ENCODE assay signal across 17 cellular contexts in genomic region chr6:51578362-51578761, GRCh38.
A peak's percentile ranks its signal among the peaks of the same experiment; 100 is the strongest.
DNase-seq lines count a peak whose midpoint lies in the region; ATAC-seq and TF ChIP-seq lines count a peak whose summit lies in the region.
"Had no signal": no experiment of that assay in that cellular context is flagged by ENCODE, and none has a peak within 500 bp of the region (broad histone marks: within the 10 kb centered on the region; RNA-seq: fewer than 3 reads in every experiment).

No MANE protein-coding gene starts in this region.

- ATAC-seq in SK-N-SH treated with all-trans-retinoic acid at 6 μM for 48 hours (no peak), GM21515 (IDR thresholded peaks at IDR 0.05; ENCODE audit: unreplicated experiment) (no peak), GM18498 (IDR thresholded peaks at IDR 0.05; ENCODE audit: unreplicated experiment) (no peak)
- ATAC-seq: CD8-positive, alpha-beta T cell had no signal

- H3K27ac ChIP-seq in SK-N-MC (peak overlapping the region; percentile 83), smooth muscle cell (ENCODE audit: low read depth) (no peak overlapping the region)
- H3K27ac ChIP-seq: 22Rv1; BLaER1 treated with 17β-estradiol and CSF1 and Interleukin-3, amounts not matched to agents 10 nM and 100 nM; C4-2B had no signal

- no peaks in the 10 kb centered on the region for H3F3A ChIP-seq in smooth muscle cell (ENCODE audit: low read depth)

- DNase-seq in BE2C (no peak), SK-N-MC (ENCODE audit: low read depth, low spot score) (no peak), smooth muscle cell (lab: John Stamatoyannopoulos, UW; ENCODE audit: unreplicated experiment) (no peak), A172 (ENCODE audit: low spot score) (no peak)
- DNase-seq: ACHN; Caco-2; Calu3; CD4-positive, alpha-beta T cell; CD8-positive, alpha-beta T cell; DMS79 treated with DMSO at 0.1 percent for 48 hours; GF-D8 had no signal

- H4K20me1 ChIP-seq in smooth muscle cell (ENCODE audit: low read depth): no peaks in the 10 kb centered on the region
- H4K20me1 ChIP-seq: BLaER1 treated with 17β-estradiol and CSF1 and Interleukin-3, amounts not matched to agents 10 nM and 100 nM had no signal

- no peaks in the 10 kb centered on the region for H3K27me3 ChIP-seq in BE2C
- H3K27me3 ChIP-seq in smooth muscle cell (ENCODE audit: low read depth): no peaks in the 10 kb centered on the region
- H3K27me3 ChIP-seq: BLaER1 treated with 17β-estradiol and CSF1 and Interleukin-3, amounts not matched to agents 10 nM and 100 nM had no signal

- no peak overlapping the region for H3K4me2 ChIP-seq in smooth muscle cell
- H3K4me2 ChIP-seq: BLaER1 treated with 17β-estradiol and CSF1 and Interleukin-3, amounts not matched to agents 10 nM and 100 nM had no signal

- H3K4me1 ChIP-seq in BE2C (peaks cover 17% of the 10 kb centered on the region), smooth muscle cell (ENCODE audit: low read depth) (no peaks in the 10 kb centered on the region)
- H3K4me1 ChIP-seq: BLaER1 treated with 17β-estradiol and CSF1 and Interleukin-3, amounts not matched to agents 10 nM and 100 nM; Caco-2 had no signal

- no peaks in the 10 kb centered on the region for H3K79me2 ChIP-seq in smooth muscle cell (ENCODE audit: low read depth)

- H3K4me3 ChIP-seq in BE2C (ENCODE audit: low read depth, low read length) (peak overlapping the region; percentile 31), SK-N-MC (peak overlapping the region; percentile 50), smooth muscle cell (no peak overlapping the region)
- H3K4me3 ChIP-seq: BLaER1 treated with 17β-estradiol and CSF1 and Interleukin-3, amounts not matched to agents 10 nM and 100 nM had no signal

- 91% methylated on average over 2 of the region's 2 CpGs for WGBS in smooth muscle cell (ENCODE audit: low lambda C conversion rate)

- peak overlapping the region; percentile 11 for H2AFZ ChIP-seq in smooth muscle cell (ENCODE audit: low read depth)

- TF ChIP-seq CTCF in BE2C (IDR thresholded peaks at IDR 0.05; ENCODE audit: low read depth, low read length): no peak
- TF ChIP-seq CTCF in smooth muscle cell (IDR thresholded peaks at IDR 0.05; ENCODE audit: borderline replicate concordance, insufficient read depth, poor library complexity, severe bottlenecking): no peak

- peak overlapping the region; percentile 34 for H3K9ac ChIP-seq in SK-N-MC (ENCODE audit: insufficient read length)
- H3K9ac ChIP-seq in smooth muscle cell (ENCODE audit: low read depth): no peak overlapping the region
- H3K9ac ChIP-seq: BLaER1 treated with 17β-estradiol and CSF1 and Interleukin-3, amounts not matched to agents 10 nM and 100 nM had no signal

- no peaks in the 10 kb centered on the region for H3K9me3 ChIP-seq in BE2C
- H3K9me3 ChIP-seq in SK-N-MC (ENCODE audit: low read depth, low read length): peaks cover 4% of the 10 kb centered on the region; the same call in 1 of the 2 replicates
- no peaks in the 10 kb centered on the region for H3K9me3 ChIP-seq in smooth muscle cell (replicated peaks; ENCODE audit: low read depth)
- H3K9me3 ChIP-seq: Caco-2 had no signal

- H3K36me3 ChIP-seq in BE2C (no peaks in the 10 kb centered on the region), SK-N-MC (ENCODE audit: insufficient read depth, low read length) (no peaks in the 10 kb centered on the region), smooth muscle cell (ENCODE audit: low read depth) (no peaks in the 10 kb centered on the region)
- H3K36me3 ChIP-seq: BLaER1 treated with 17β-estradiol and CSF1 and Interleukin-3, amounts not matched to agents 10 nM and 100 nM had no signal

TF ChIP-seq in SK-N-SH treated with all-trans-retinoic acid at 6 μM for 48 hours, 23 proteins besides CTCF, POLR2A, EP300 and RAD21:
- no peak for TF ChIP-seq ZNF565 (CRISPR knock-in tag; conservative IDR thresholded peaks at IDR 0.05; ENCODE audit: low read depth)
- peak; percentile 39; the same call in 1 of the 2 replicates for TF ChIP-seq TCF4 (CRISPR knock-in tag; IDR thresholded peaks at IDR 0.05; ENCODE audit: borderline replicate concordance)
